In genomic region chr3:170707899-170708298, GRCh38 we compare ENCODE assay signal across 22 cellular contexts.
"Had no signal": no experiment of that assay in that cellular context is flagged by ENCODE, and none has a peak within 500 bp of the region (broad histone marks: within the 10 kb centered on the region; RNA-seq: fewer than 3 reads in every experiment).

No MANE protein-coding gene starts in this region.

- H3K27ac ChIP-seq: adrenal gland, neutrophil, spleen, thoracic aorta, upper lobe of right lung had no signal

- H3K27ac Mint-ChIP-seq: activated CD4-positive, alpha-beta T cell treated with anti-CD3 and anti-CD28 coated beads for 36 hours; activated naive CD4-positive, alpha-beta T cell treated with anti-CD3 and anti-CD28 coated beads, Interleukin-2, amount 50 U/mL, for 72 hours; activated T-helper 1 cell treated with anti-CD3 and anti-CD28 coated beads, Interleukin-12 subunit alpha, Interleukin-12 subunit beta, Interleukin-2, Interleukin-4 antibody, amounts not matched to agents 30 ng/mL and 10 ng/mL and 1 ng/mL, durations not matched to agents 14 hours and 24 hours and 36 hours; effector memory CD8-positive, alpha-beta T cell; memory B cell; natural killer cell; stimulated activated memory B cell treated with anti-CD40 and anti-IgM and Interleukin-4, amounts not matched to agents 10 μg/mL and 1 μg/mL and 100 μg/mL, for 72 hours; T-helper 2 cell treated with Interferon-gamma antibody and Interleukin-4, amounts not matched to agents 5 μg/mL and 100 μg/mL, for 36 hours had no signal

- H3K36me3 ChIP-seq: adrenal gland, neutrophil, spleen, thoracic aorta, upper lobe of right lung had no signal

- H3K4me1 Mint-ChIP-seq: activated CD4-positive, alpha-beta T cell treated with anti-CD3 and anti-CD28 coated beads for 36 hours; memory B cell; natural killer cell; stimulated activated memory B cell treated with anti-CD40 and anti-IgM and Interleukin-4, amounts not matched to agents 10 μg/mL and 1 μg/mL and 100 μg/mL, for 72 hours had no signal

- DNase-seq: activated CD4-positive, alpha-beta T cell treated with anti-CD3 and anti-CD28 coated beads for 36 hours; activated CD4-positive, alpha-beta T cell treated with anti-CD3 and anti-CD28 coated beads, Interleukin-2, amount 50 U/mL, for 48 hours; activated gamma-delta T cell treated with Interleukin-2 at 50 U/mL for 16 hours; activated T-cell treated with anti-CD3 and anti-CD28 coated beads for 4 hours; adrenal gland; dermis blood vessel endothelial cell; effector memory CD8-positive, alpha-beta T cell; hypothalamus; kidney; left ventricle myocardium superior; natural killer cell; retina; spleen; stimulated activated CD4-positive, alpha-beta T cell treated with anti-CD3 and anti-CD28 coated beads, Interleukin-4, amount 100 ng/mL, for 4 hours; upper lobe of right lung had no signal

- H3K9me3 Mint-ChIP-seq: natural killer cell had no signal

- H3K36me3 Mint-ChIP-seq: activated naive CD4-positive, alpha-beta T cell treated with anti-CD3 and anti-CD28 coated beads, Interleukin-2, amount 50 U/mL, for 72 hours; memory B cell; natural killer cell; stimulated activated memory B cell treated with anti-CD40 and anti-IgM and Interleukin-4, amounts not matched to agents 10 μg/mL and 1 μg/mL and 100 μg/mL, for 72 hours had no signal

- ATAC-seq: activated CD4-positive, alpha-beta T cell treated with anti-CD3 and anti-CD28 coated beads for 36 hours; activated naive CD4-positive, alpha-beta T cell treated with anti-CD3 and anti-CD28 coated beads, Interleukin-2, amount 50 U/mL, for 72 hours; effector memory CD8-positive, alpha-beta T cell; left ventricle myocardium superior; natural killer cell; stimulated activated memory B cell treated with anti-CD40 and anti-IgM and Interleukin-4, amounts not matched to agents 10 μg/mL and 1 μg/mL and 100 μg/mL, for 72 hours; upper lobe of right lung had no signal

- H3K27me3 ChIP-seq: adrenal gland, neutrophil, spleen, upper lobe of right lung had no signal

- H3K4me3 ChIP-seq: adrenal gland, spleen, thoracic aorta, upper lobe of right lung had no signal

- H3K9me3 ChIP-seq: adrenal gland, neutrophil, upper lobe of right lung had no signal

- H3K4me3 Mint-ChIP-seq: activated CD4-positive, alpha-beta T cell treated with anti-CD3 and anti-CD28 coated beads for 36 hours; activated T-helper 1 cell treated with anti-CD3 and anti-CD28 coated beads, Interleukin-12 subunit alpha, Interleukin-12 subunit beta, Interleukin-2, Interleukin-4 antibody, amounts not matched to agents 30 ng/mL and 10 ng/mL and 1 ng/mL, durations not matched to agents 14 hours and 24 hours and 36 hours; effector memory CD8-positive, alpha-beta T cell; memory B cell; natural killer cell; stimulated activated memory B cell treated with anti-CD40 and anti-IgM and Interleukin-4, amounts not matched to agents 10 μg/mL and 1 μg/mL and 100 μg/mL, for 72 hours; T-helper 2 cell treated with Interferon-gamma antibody and Interleukin-4, amounts not matched to agents 5 μg/mL and 100 μg/mL, for 36 hours had no signal

- H3K4me1 ChIP-seq: spleen, upper lobe of right lung had no signal
